In the genomic region with DNA sequence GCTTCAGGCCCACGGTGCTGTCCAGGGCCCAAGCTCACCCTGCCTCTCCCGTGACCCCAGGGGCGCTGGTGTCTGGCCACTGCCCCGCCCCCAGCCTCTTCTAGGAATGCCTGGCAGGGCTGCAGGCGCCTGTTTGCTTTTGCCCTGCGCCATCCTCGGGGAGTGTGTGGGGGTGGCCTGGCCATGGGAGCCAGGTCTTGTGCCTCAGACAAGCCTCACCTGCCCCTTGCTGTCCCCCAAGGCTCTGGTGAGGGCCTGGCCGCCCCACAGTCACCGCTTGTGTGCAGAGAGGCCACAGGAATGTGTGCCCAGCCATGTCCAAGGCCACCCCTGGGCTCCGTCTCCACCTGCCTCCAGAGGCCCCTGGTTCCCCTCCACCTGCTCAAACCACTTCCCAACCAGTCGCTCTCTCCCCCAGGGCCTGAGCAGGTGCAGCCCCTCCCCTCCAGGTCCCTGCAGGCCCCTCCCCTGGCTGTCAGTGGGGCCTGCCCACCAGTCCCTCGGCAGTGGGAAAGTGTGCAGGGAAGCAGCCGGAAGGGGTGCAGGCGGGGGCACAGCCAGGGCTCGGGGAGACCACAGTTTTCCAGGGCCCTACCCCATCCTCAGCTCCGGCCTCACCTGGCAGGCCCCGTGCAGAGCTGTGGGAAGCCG, we compare ENCODE assay signal across 1 cellular context.
A peak's percentile ranks its signal among the peaks of the same experiment; 100 is the strongest.
TF ChIP-seq lines count a peak whose summit lies in the region.

No MANE protein-coding gene starts in this region.

TF ChIP-seq in HepG2, 621 proteins besides CTCF, POLR2A, EP300 and RAD21 (continued from another document and continues in another):
- TF ChIP-seq, protein P1, sequence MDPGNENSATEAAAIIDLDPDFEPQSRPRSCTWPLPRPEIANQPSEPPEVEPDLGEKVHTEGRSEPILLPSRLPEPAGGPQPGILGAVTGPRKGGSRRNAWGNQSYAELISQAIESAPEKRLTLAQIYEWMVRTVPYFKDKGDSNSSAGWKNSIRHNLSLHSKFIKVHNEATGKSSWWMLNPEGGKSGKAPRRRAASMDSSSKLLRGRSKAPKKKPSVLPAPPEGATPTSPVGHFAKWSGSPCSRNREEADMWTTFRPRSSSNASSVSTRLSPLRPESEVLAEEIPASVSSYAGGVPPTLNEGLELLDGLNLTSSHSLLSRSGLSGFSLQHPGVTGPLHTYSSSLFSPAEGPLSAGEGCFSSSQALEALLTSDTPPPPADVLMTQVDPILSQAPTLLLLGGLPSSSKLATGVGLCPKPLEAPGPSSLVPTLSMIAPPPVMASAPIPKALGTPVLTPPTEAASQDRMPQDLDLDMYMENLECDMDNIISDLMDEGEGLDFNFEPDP (CRISPR knock-in tag; conservative IDR thresholded peaks at IDR 0.05), result no peak
- TF ChIP-seq SMYD3 (CRISPR knock-in tag; IDR thresholded peaks at IDR 0.05) (no peak), MIER3 (CRISPR knock-in tag; IDR thresholded peaks at IDR 0.05; ENCODE audit: borderline replicate concordance) (peak; percentile 70; the same call in 1 of the 2 replicates), AGO1 (IDR thresholded peaks at IDR 0.05; ENCODE audit: low read depth, low read length, poor library complexity, severe bottlenecking) (peak; percentile 23), MXI1 (IDR thresholded peaks at IDR 0.05; ENCODE audit: borderline replicate concordance, low read depth, low read length) (no peak), FOXC1 (CRISPR knock-in tag; IDR thresholded peaks at IDR 0.05; ENCODE audit: borderline replicate concordance) (no peak), EZH2 (conservative IDR thresholded peaks at IDR 0.05; ENCODE audit: low read depth, low read length) (no peak), LCORL (IDR thresholded peaks at IDR 0.05) (no peak), LCORL (CRISPR knock-in tag; IDR thresholded peaks at IDR 0.05) (peak; percentile 85), ZNF737 (CRISPR knock-in tag; IDR thresholded peaks at IDR 0.05; ENCODE audit: borderline replicate concordance) (no peak), SOX5 (CRISPR knock-in tag; IDR thresholded peaks at IDR 0.05; ENCODE audit: borderline replicate concordance) (peak; percentile 22; the same call in 1 of the 2 replicates), HNRNPH1 (optimal IDR thresholded peaks at IDR 0.05; ENCODE audit: low read depth, low read length) (no peak), SNRNP70 (IDR thresholded peaks at IDR 0.05; ENCODE audit: low read depth, low read length) (no peak), ZNF572 (CRISPR knock-in tag; IDR thresholded peaks at IDR 0.05) (no peak; the same call in 1 of the 2 replicates), ZNF3 (CRISPR knock-in tag; IDR thresholded peaks at IDR 0.05) (no peak), KLF16 (CRISPR knock-in tag; IDR thresholded peaks at IDR 0.05) (peak in 1 of 2 experiments; percentile 39; a peak in 1 of 4 replicates), ONECUT2 (CRISPR knock-in tag; IDR thresholded peaks at IDR 0.05) (no peak), ZNF292 (CRISPR knock-in tag; IDR thresholded peaks at IDR 0.05; ENCODE audit: borderline replicate concordance, low read depth) (no peak), RARG (CRISPR knock-in tag; IDR thresholded peaks at IDR 0.05; ENCODE audit: low read depth) (no peak), KDM1A (CRISPR knock-in tag; IDR thresholded peaks at IDR 0.05) (no peak; the same call in 1 of the 2 replicates), ZNF878 (CRISPR knock-in tag; IDR thresholded peaks at IDR 0.05) (no peak), ZNF709 (CRISPR knock-in tag; IDR thresholded peaks at IDR 0.05) (no peak), KAT7 (CRISPR knock-in tag; IDR thresholded peaks at IDR 0.05; ENCODE audit: borderline replicate concordance) (no peak; the same call in 1 of the 2 replicates), ZNF766 (CRISPR knock-in tag; IDR thresholded peaks at IDR 0.05; ENCODE audit: borderline replicate concordance) (0 out of 2 replicates have a peak, but pooled peaks have one; percentile 12)
- TF ChIP-seq, protein P2, sequence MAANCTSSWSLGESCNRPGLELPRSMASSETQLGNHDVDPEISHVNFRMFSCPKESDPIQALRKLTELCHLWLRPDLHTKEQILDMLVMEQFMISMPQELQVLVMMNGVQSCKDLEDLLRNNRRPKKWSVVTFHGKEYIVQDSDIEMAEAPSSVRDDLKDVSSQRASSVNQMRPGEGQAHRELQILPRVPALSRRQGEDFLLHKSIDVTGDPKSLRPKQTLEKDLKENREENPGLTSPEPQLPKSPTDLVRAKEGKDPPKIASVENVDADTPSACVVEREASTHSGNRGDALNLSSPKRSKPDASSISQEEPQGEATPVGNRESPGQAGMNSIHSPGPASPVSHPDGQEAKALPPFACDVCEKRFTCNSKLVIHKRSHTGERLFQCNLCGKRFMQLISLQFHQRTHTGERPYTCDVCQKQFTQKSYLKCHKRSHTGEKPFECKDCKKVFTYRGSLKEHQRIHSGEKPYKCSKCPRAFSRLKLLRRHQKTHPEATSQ (CRISPR knock-in tag; IDR thresholded peaks at IDR 0.05; ENCODE audit: borderline replicate concordance), result no peak
- TF ChIP-seq, protein P3, sequence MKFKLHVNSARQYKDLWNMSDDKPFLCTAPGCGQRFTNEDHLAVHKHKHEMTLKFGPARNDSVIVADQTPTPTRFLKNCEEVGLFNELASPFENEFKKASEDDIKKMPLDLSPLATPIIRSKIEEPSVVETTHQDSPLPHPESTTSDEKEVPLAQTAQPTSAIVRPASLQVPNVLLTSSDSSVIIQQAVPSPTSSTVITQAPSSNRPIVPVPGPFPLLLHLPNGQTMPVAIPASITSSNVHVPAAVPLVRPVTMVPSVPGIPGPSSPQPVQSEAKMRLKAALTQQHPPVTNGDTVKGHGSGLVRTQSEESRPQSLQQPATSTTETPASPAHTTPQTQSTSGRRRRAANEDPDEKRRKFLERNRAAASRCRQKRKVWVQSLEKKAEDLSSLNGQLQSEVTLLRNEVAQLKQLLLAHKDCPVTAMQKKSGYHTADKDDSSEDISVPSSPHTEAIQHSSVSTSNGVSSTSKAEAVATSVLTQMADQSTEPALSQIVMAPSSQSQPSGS (CRISPR knock-in tag; IDR thresholded peaks at IDR 0.05), result 0 out of 2 replicates have a peak, but pooled peaks have one; percentile 17
- TF ChIP-seq, protein P4, sequence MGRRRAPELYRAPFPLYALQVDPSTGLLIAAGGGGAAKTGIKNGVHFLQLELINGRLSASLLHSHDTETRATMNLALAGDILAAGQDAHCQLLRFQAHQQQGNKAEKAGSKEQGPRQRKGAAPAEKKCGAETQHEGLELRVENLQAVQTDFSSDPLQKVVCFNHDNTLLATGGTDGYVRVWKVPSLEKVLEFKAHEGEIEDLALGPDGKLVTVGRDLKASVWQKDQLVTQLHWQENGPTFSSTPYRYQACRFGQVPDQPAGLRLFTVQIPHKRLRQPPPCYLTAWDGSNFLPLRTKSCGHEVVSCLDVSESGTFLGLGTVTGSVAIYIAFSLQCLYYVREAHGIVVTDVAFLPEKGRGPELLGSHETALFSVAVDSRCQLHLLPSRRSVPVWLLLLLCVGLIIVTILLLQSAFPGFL (CRISPR knock-in tag; IDR thresholded peaks at IDR 0.05), result no peak
- TF ChIP-seq, protein P5, sequence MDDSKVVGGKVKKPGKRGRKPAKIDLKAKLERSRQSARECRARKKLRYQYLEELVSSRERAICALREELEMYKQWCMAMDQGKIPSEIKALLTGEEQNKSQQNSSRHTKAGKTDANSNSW (CRISPR knock-in tag; IDR thresholded peaks at IDR 0.05; ENCODE audit: borderline replicate concordance), result no peak
- TF ChIP-seq, protein P6, sequence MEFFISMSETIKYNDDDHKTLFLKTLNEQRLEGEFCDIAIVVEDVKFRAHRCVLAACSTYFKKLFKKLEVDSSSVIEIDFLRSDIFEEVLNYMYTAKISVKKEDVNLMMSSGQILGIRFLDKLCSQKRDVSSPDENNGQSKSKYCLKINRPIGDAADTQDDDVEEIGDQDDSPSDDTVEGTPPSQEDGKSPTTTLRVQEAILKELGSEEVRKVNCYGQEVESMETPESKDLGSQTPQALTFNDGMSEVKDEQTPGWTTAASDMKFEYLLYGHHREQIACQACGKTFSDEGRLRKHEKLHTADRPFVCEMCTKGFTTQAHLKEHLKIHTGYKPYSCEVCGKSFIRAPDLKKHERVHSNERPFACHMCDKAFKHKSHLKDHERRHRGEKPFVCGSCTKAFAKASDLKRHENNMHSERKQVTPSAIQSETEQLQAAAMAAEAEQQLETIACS (CRISPR knock-in tag; IDR thresholded peaks at IDR 0.05), result no peak
- TF ChIP-seq, protein P7, sequence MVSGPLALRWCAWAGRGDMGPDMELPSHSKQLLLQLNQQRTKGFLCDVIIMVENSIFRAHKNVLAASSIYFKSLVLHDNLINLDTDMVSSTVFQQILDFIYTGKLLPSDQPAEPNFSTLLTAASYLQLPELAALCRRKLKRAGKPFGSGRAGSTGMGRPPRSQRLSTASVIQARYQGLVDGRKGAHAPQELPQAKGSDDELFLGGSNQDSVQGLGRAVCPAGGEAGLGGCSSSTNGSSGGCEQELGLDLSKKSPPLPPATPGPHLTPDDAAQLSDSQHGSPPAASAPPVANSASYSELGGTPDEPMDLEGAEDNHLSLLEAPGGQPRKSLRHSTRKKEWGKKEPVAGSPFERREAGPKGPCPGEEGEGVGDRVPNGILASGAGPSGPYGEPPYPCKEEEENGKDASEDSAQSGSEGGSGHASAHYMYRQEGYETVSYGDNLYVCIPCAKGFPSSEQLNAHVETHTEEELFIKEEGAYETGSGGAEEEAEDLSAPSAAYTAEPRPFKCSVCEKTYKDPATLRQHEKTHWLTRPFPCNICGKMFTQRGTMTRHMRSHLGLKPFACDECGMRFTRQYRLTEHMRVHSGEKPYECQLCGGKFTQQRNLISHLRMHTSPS (CRISPR knock-in tag; IDR thresholded peaks at IDR 0.05; ENCODE audit: low read depth), result peak; percentile 80
- TF ChIP-seq, protein P8, sequence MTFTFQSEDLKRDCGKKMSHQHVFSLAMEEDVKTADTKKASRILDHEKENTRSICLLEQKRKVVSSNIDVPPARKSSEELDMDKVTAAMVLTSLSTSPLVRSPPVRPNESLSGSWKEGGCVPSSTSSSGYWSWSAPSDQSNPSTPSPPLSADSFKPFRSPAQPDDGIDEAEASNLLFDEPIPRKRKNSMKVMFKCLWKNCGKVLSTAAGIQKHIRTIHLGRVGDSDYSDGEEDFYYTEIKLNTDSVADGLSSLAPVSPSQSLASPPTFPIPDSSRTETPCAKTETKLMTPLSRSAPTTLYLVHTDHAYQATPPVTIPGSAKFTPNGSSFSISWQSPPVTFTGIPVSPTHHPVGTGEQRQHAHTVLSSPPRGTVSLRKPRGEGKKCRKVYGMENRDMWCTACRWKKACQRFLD (CRISPR knock-in tag; IDR thresholded peaks at IDR 0.05; ENCODE audit: borderline replicate concordance), result no peak
- TF ChIP-seq, protein P9, sequence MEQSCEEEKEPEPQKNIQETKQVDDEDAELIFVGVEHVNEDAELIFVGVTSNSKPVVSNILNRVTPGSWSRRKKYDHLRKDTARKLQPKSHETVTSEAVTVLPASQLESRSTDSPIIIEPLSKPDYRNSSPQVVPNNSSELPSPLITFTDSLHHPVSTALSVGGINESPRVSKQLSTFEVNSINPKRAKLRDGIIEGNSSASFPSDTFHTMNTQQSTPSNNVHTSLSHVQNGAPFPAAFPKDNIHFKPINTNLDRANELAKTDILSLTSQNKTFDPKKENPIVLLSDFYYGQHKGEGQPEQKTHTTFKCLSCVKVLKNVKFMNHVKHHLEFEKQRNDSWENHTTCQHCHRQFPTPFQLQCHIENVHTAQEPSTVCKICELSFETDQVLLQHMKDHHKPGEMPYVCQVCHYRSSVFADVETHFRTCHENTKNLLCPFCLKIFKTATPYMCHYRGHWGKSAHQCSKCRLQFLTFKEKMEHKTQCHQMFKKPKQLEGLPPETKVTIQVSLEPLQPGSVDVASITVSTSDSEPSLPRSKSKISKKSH (CRISPR knock-in tag; IDR thresholded peaks at IDR 0.05; ENCODE audit: borderline replicate concordance), result no peak
- TF ChIP-seq, protein P10, sequence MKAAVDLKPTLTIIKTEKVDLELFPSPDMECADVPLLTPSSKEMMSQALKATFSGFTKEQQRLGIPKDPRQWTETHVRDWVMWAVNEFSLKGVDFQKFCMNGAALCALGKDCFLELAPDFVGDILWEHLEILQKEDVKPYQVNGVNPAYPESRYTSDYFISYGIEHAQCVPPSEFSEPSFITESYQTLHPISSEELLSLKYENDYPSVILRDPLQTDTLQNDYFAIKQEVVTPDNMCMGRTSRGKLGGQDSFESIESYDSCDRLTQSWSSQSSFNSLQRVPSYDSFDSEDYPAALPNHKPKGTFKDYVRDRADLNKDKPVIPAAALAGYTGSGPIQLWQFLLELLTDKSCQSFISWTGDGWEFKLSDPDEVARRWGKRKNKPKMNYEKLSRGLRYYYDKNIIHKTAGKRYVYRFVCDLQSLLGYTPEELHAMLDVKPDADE (CRISPR knock-in tag; IDR thresholded peaks at IDR 0.05), result no peak
- TF ChIP-seq, protein P11, sequence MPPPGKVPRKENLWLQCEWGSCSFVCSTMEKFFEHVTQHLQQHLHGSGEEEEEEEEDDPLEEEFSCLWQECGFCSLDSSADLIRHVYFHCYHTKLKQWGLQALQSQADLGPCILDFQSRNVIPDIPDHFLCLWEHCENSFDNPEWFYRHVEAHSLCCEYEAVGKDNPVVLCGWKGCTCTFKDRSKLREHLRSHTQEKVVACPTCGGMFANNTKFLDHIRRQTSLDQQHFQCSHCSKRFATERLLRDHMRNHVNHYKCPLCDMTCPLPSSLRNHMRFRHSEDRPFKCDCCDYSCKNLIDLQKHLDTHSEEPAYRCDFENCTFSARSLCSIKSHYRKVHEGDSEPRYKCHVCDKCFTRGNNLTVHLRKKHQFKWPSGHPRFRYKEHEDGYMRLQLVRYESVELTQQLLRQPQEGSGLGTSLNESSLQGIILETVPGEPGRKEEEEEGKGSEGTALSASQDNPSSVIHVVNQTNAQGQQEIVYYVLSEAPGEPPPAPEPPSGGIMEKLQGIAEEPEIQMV (CRISPR knock-in tag; IDR thresholded peaks at IDR 0.05; ENCODE audit: low read depth), result no peak; the same call in 1 of the 2 replicates
- TF ChIP-seq, protein P12, sequence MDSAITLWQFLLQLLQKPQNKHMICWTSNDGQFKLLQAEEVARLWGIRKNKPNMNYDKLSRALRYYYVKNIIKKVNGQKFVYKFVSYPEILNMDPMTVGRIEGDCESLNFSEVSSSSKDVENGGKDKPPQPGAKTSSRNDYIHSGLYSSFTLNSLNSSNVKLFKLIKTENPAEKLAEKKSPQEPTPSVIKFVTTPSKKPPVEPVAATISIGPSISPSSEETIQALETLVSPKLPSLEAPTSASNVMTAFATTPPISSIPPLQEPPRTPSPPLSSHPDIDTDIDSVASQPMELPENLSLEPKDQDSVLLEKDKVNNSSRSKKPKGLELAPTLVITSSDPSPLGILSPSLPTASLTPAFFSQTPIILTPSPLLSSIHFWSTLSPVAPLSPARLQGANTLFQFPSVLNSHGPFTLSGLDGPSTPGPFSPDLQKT (CRISPR knock-in tag; IDR thresholded peaks at IDR 0.05; ENCODE audit: borderline replicate concordance), result no peak
- TF ChIP-seq, protein P13, sequence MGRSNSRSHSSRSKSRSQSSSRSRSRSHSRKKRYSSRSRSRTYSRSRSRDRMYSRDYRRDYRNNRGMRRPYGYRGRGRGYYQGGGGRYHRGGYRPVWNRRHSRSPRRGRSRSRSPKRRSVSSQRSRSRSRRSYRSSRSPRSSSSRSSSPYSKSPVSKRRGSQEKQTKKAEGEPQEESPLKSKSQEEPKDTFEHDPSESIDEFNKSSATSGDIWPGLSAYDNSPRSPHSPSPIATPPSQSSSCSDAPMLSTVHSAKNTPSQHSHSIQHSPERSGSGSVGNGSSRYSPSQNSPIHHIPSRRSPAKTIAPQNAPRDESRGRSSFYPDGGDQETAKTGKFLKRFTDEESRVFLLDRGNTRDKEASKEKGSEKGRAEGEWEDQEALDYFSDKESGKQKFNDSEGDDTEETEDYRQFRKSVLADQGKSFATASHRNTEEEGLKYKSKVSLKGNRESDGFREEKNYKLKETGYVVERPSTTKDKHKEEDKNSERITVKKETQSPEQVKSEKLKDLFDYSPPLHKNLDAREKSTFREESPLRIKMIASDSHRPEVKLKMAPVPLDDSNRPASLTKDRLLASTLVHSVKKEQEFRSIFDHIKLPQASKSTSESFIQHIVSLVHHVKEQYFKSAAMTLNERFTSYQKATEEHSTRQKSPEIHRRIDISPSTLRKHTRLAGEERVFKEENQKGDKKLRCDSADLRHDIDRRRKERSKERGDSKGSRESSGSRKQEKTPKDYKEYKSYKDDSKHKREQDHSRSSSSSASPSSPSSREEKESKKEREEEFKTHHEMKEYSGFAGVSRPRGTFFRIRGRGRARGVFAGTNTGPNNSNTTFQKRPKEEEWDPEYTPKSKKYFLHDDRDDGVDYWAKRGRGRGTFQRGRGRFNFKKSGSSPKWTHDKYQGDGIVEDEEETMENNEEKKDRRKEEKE (IDR thresholded peaks at IDR 0.05), result no peak
